8 cellular contexts compared by ENCODE assay signal in genomic region chr14:74362361-74362915, GRCh38. TPM values are rescaled to one million over a fixed set of nuclear protein-coding genes. Genes with fewer than 3 reads are reported as not detected.
A peak's percentile ranks its signal among the peaks of the same experiment; 100 is the strongest.
DNase-seq lines count a peak whose midpoint lies in the region; ATAC-seq and FAIRE-seq lines count a peak whose summit lies in the region.

No MANE protein-coding gene starts in this region.

- H3K27ac Mint-ChIP-seq in naive B cell: no peak overlapping the region

- peaks cover 0 to 22% (median 12%) of the 10 kb centered on the region in 3 donors for H3K27me3 Mint-ChIP-seq in naive B cell

- peak; percentile 21 for DNase-seq in CMK (ENCODE audit: low read depth)
- DNase-seq in HTR-8/SVneo (ENCODE audit: insufficient read length, low spot score): peak; percentile 99
- peak; percentile 59 for DNase-seq in NOMO-1 treated with dmso at 0.1 percent for 144 hours (lab: John Stamatoyannopoulos, UW; ENCODE audit: unreplicated experiment)
- peak; percentile 81 for DNase-seq in activated CD8-positive, alpha-beta memory T cell treated with anti-CD3 and anti-CD28 coated beads, Interleukin-2, amount 50 U/mL, for 48 hours
- peak; percentile 64 for DNase-seq in naive B cell
- DNase-seq in stimulated activated CD8-positive, alpha-beta memory T cell treated with anti-CD3 and anti-CD28 coated beads, Interleukin-7, amount 100 ng/mL, for 4 hours (ENCODE audit: low read depth in 2 of 2): peak; percentile 27 to 45

- peak; percentile 86 for ATAC-seq in esophagus mucosa
- ATAC-seq in naive B cell (ENCODE audit: low read depth in 2 of 2): peak; percentile 61 to 69
- ATAC-seq in HG03280 (IDR thresholded peaks at IDR 0.05; ENCODE audit: unreplicated experiment): no peak

- H3K36me3 Mint-ChIP-seq in naive B cell: no peaks in the 10 kb centered on the region

- peak; percentile 99 for FAIRE-seq in HTR-8/SVneo (lab: Jason Lieb, UNC)

- peaks cover 0 to 6% (median 3%) of the 10 kb centered on the region in 3 donors for H3K4me1 Mint-ChIP-seq in naive B cell

- H3K4me3 Mint-ChIP-seq in naive B cell: no peak overlapping the region

- no peaks in the 10 kb centered on the region for H3K9me3 Mint-ChIP-seq in naive B cell

RNA-seq across cellular contexts. Expression of gene VRTN, which starts 14.2 kb away (rescaled TPM):
- total RNA-seq in esophagus mucosa: not detected
- polyA plus RNA-seq in naive B cell (ENCODE audit: low read depth in 6 of 6): not detected

RNA-seq across cellular contexts. Expression of gene ABCD4, which starts 59.7 kb away (rescaled TPM):
- total RNA-seq in esophagus mucosa: 18.1 TPM
- 10 to 100 TPM; 23.2 to 32.8 (median 27.5) TPM for polyA plus RNA-seq in naive B cell (ENCODE audit: low read depth in 6 of 6)

Comparison
In these comparisons a context has a peak if more than half of its experiments do, and no peak if none do; other contexts are left out.
1. DNase-seq: peak in every context shown above with its lines; median percentile 99 in HTR-8/SVneo; 81 in activated CD8-positive, alpha-beta memory T cell treated with anti-CD3 and anti-CD28 coated beads, Interleukin-2, amount 50 U/mL, for 48 hours; 64 in naive B cell; 59 in NOMO-1 treated with dmso at 0.1 percent for 144 hours; 36 in stimulated activated CD8-positive, alpha-beta memory T cell treated with anti-CD3 and anti-CD28 coated beads, Interleukin-7, amount 100 ng/mL, for 4 hours; 21 in CMK.